ENCODE assay signal across 10 cellular contexts in the genomic region with DNA sequence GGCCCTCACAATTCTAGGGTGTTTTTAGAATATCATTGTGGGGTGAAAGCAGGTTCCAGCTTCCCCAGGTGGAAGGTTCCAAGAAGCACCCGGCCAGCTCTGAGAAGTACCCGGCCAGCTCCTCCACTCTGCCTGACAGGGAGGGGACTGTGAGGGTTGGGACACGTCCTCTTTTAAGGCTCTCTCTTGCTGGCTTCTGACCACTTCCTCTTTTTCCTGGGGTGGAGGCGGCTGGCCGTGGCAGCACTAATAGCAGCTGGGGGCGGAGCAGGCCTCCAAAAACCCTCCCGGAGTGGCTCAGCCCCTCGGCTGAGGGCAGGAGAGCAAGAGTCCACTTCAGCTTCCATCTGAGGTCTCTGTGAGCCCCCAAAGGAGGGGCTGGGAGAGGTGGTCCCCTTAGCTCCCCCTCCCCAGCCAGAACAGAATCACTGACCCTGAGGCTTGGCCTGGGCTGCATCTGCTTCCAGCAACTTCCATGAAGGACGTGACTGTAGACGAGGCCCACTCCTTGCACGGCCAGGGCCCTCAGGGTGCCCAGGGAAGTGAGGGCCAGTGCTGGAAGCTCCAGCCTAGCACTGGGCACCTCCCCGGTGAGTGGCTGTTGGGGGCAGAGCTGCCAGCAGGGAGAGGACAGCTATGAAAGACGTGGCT. TPM values are rescaled to one million over a fixed set of nuclear protein-coding genes. Genes with fewer than 3 reads are reported as not detected.
A peak's percentile ranks its signal among the peaks of the same experiment; 100 is the strongest.
DNase-seq lines count a peak whose midpoint lies in the region; ATAC-seq and TF ChIP-seq lines count a peak whose summit lies in the region.
"Had no signal": no experiment of that assay in that cellular context is flagged by ENCODE, and none has a peak within 500 bp of the region (broad histone marks: within the 10 kb centered on the region; RNA-seq: fewer than 3 reads in every experiment).

No MANE protein-coding gene starts in this region.

- peak; percentile 85 for ATAC-seq in GM21619 (IDR thresholded peaks at IDR 0.05; ENCODE audit: unreplicated experiment)

- DNase-seq in GM12865 (ENCODE audit: low read depth) = peak; percentile 93
- peak; percentile 47 for DNase-seq in HT1080 (ENCODE audit: low read depth)
- DNase-seq in choroid plexus epithelial cell (ENCODE audit: low read depth) = peak; percentile 10
- no peak for DNase-seq in neuronal stem cell (ENCODE audit: low spot score)
- DNase-seq in COLO829 (ENCODE audit: low spot score) = no peak
- no peak for DNase-seq in MG63
- DNase-seq in prostate gland (ENCODE audit: low spot score) = no peak

- H2BK12ac ChIP-seq in neuronal stem cell (ENCODE audit: low read length) = no peak overlapping the region

- H2AFZ ChIP-seq in neuronal stem cell (ENCODE audit: low read length) = peak overlapping the region; percentile 83

- H2AK5ac ChIP-seq in neuronal stem cell (ENCODE audit: low read depth, low read length) = peak overlapping the region; percentile 96

- H3K4ac ChIP-seq in neuronal stem cell (ENCODE audit: low read length) = no peak overlapping the region

- peaks cover 0 to 3% of the 10 kb centered on the region in 2 donors for H3K4me1 ChIP-seq in neuronal stem cell (ENCODE audit: control insufficient read depth in 2 of 2, insufficient read depth in 1 of 2, low read depth in 1 of 2, low read length in 2 of 2)
- no peaks in the 10 kb centered on the region for H3K4me1 ChIP-seq in prostate gland (replicated peaks)

- intact Hi-C loops in prostate gland (cut with DNase I) = no loop called here

- no peak overlapping the region for H3K9ac ChIP-seq in neuronal stem cell (ENCODE audit: low read depth, low read length, poor library complexity)
- H3K9ac ChIP-seq: KMS-11 had no signal

- H3K27ac ChIP-seq in neuronal stem cell (replicated peaks; ENCODE audit: low read length) (no peak overlapping the region), prostate gland (no peak overlapping the region)
- H3K27ac ChIP-seq: epithelial cell of prostate, KMS-11 had no signal

- H3K27me3 ChIP-seq in neuronal stem cell (ENCODE audit: control insufficient read depth in 3 of 3, insufficient read depth in 3 of 3, low read depth in 1 of 3, low read length in 3 of 3) = peaks cover 0 to 9% (median 0%) of the 10 kb centered on the region in 3 experiments
- H3K27me3 ChIP-seq in MG63 = no peaks in the 10 kb centered on the region
- H3K27me3 ChIP-seq in prostate gland (replicated peaks; ENCODE audit: insufficient read depth) = no peaks in the 10 kb centered on the region

- no peaks in the 10 kb centered on the region for H3K36me3 ChIP-seq in neuronal stem cell (replicated peaks in 1 of 2; ENCODE audit: control insufficient read depth in 2 of 2, insufficient read depth in 2 of 2, low read length in 2 of 2)
- H3K36me3 ChIP-seq in MG63 = no peaks in the 10 kb centered on the region
- no peaks in the 10 kb centered on the region for H3K36me3 ChIP-seq in prostate gland

- no peak overlapping the region for H4K91ac ChIP-seq in neuronal stem cell (ENCODE audit: low read depth, low read length, poor library complexity)

- TF ChIP-seq CTCF in GM12865 (IDR thresholded peaks at IDR 0.05; ENCODE audit: insufficient read depth, low read depth, low read length, missing control alignments) (no peak), choroid plexus epithelial cell (conservative IDR thresholded peaks at IDR 0.05; ENCODE audit: low read depth, low read length) (no peak), prostate gland (IDR thresholded peaks at IDR 0.05) (no peak)

- WGBS in neuronal stem cell (ENCODE audit: extremely low coverage in 2 of 2, insufficient read length in 2 of 2, insufficient replicate concordance in 1 of 2), 2 donors = no CpG with 5 or more reads among the region's 13 CpGs
- WGBS in prostate gland = 67% methylated on average over 12 of the region's 13 CpGs

- H3K14ac ChIP-seq in neuronal stem cell (ENCODE audit: low read length) = peak overlapping the region; percentile 58

- H3K9me3 ChIP-seq in neuronal stem cell (replicated peaks in 1 of 2; ENCODE audit: control insufficient read depth in 2 of 2, insufficient read depth in 1 of 2, low read depth in 1 of 2, low read length in 2 of 2) (no peaks in the 10 kb centered on the region), MG63 (no peaks in the 10 kb centered on the region), prostate gland (no peaks in the 10 kb centered on the region)

- H3K4me2 ChIP-seq in neuronal stem cell (ENCODE audit: insufficient read depth, low read length, poor library complexity, severe bottlenecking) = no peak overlapping the region
- H3K4me2 ChIP-seq: KMS-11 had no signal

- H4K8ac ChIP-seq in neuronal stem cell (ENCODE audit: low read depth, low read length) = peak overlapping the region; percentile 94

- H3K4me3 ChIP-seq in GM12865 (ENCODE audit: low read depth, low read length) (peak overlapping the region; percentile 53), choroid plexus epithelial cell (ENCODE audit: low read depth, low read length) (no peak overlapping the region), neuronal stem cell (ENCODE audit: low read length in 2 of 2) (no peak overlapping the region), MG63 (no peak overlapping the region), prostate gland (no peak overlapping the region)

- TF ChIP-seq POLR2A in prostate gland (IDR thresholded peaks at IDR 0.05) = no peak

- peak overlapping the region; percentile 73 for H3K18ac ChIP-seq in neuronal stem cell (ENCODE audit: low read length)

- peak overlapping the region; percentile 19 for H2BK15ac ChIP-seq in neuronal stem cell (ENCODE audit: low read length)

- no peaks in the 10 kb centered on the region for H3K79me1 ChIP-seq in neuronal stem cell (ENCODE audit: low read depth, low read length)

- H2BK120ac ChIP-seq in neuronal stem cell (ENCODE audit: low read depth, low read length) = no peak overlapping the region

- no peak overlapping the region for H2BK5ac ChIP-seq in neuronal stem cell (ENCODE audit: low read length)

- peak overlapping the region; percentile 90 for H3K23ac ChIP-seq in neuronal stem cell (ENCODE audit: low read depth, low read length, poor library complexity)

RNA-seq across cellular contexts. Expression of a gene that starts 26.7 kb away (rescaled TPM):
- 1.9 and 3.2 TPM in 2 replicates for total RNA-seq in HT1080 (2014; rRNA removed; shearing (Covaris generic))
- polyA plus RNA-seq in HT1080 (2015; cell fraction: cytosol; rRNA removed) = 0.93 and 1.4 TPM in 2 replicates
- polyA plus RNA-seq in HT1080 (2015; cell fraction: nucleus; rRNA removed) = 2.7 and 6.3 TPM in 2 replicates
- polyA plus RNA-seq in neuronal stem cell (2013, experiment 1 of 2) = 1.3 TPM
- polyA plus RNA-seq in neuronal stem cell (2013, experiment 2 of 2) = 1.1 TPM
- total RNA-seq in MG63 (2014; rRNA removed; shearing (Covaris generic); ENCODE audit: low replicate concordance) = 0.37 and 1.0 TPM in 2 replicates
- 10 to 100 TPM; 10.3 to 12.8 TPM for total RNA-seq in prostate gland

Comparison
In these comparisons a context has a peak if more than half of its experiments do, and no peak if none do; other contexts are left out.
1. DNase-seq: peak in GM12865 (single experiment), HT1080 (single experiment) and choroid plexus epithelial cell (single experiment); none in neuronal stem cell (single experiment), COLO829 (single experiment), MG63 (single experiment) and prostate gland (single experiment).